ENCODE assay signal across 26 cellular contexts in genomic region chr2:160568861-160569260, GRCh38.
"Had no signal": no experiment of that assay in that cellular context is flagged by ENCODE, and none has a peak within 500 bp of the region (broad histone marks: within the 10 kb centered on the region; RNA-seq: fewer than 3 reads in every experiment).

No MANE protein-coding gene starts in this region.

- H3K27me3 Mint-ChIP-seq: progenitor cell of endocrine pancreas, type B pancreatic cell had no signal

- ATAC-seq: heart right ventricle; left cardiac atrium; left lung; naive thymus-derived CD4-positive, alpha-beta T cell; stimulated activated effector memory CD8-positive, alpha-beta T cell treated with anti-CD3 and anti-CD28 coated beads, Interleukin-12 subunit alpha, Interleukin-12 subunit beta, amount 100 ng/mL, for 72 hours had no signal

- FAIRE-seq: islet of Langerhans, urothelium cell line had no signal

- H3K36me3 Mint-ChIP-seq: neural progenitor cell; stimulated activated effector memory CD8-positive, alpha-beta T cell treated with anti-CD3 and anti-CD28 coated beads, Interleukin-12 subunit alpha, Interleukin-12 subunit beta, amount 100 ng/mL, for 72 hours; type B pancreatic cell had no signal

- H3K27ac Mint-ChIP-seq: naive thymus-derived CD4-positive, alpha-beta T cell; nephron; neural progenitor cell; progenitor cell of endocrine pancreas; stimulated activated effector memory CD8-positive, alpha-beta T cell treated with anti-CD3 and anti-CD28 coated beads, Interleukin-12 subunit alpha, Interleukin-12 subunit beta, amount 100 ng/mL, for 72 hours; type B pancreatic cell had no signal

- DNase-seq: cortex of kidney; dorsolateral prefrontal cortex; effector CD4-positive, alpha-beta T cell; foreskin melanocyte; glutamatergic neuron; heart right ventricle; hippocampal formation; left cardiac atrium; left lung; mesenchymal stem cell; midbrain; naive thymus-derived CD4-positive, alpha-beta T cell; sigmoid colon; stimulated activated CD4-positive, alpha-beta T cell treated with anti-CD3 and anti-CD28 coated beads, Interleukin-2, amount 100 ng/mL, for 24 hours; stimulated activated CD4-positive, alpha-beta T cell treated with anti-CD3 and anti-CD28 coated beads, Interleukin-4, amount 100 ng/mL, for 24 hours; stimulated activated naive CD4-positive, alpha-beta T cell treated with Interleukin-2 at 50 U/mL for 16 hours; substantia nigra; testis; tibial artery had no signal

- H3K4me3 Mint-ChIP-seq: naive thymus-derived CD4-positive, alpha-beta T cell; nephron; neural progenitor cell; stimulated activated effector memory CD8-positive, alpha-beta T cell treated with anti-CD3 and anti-CD28 coated beads, Interleukin-12 subunit alpha, Interleukin-12 subunit beta, amount 100 ng/mL, for 72 hours; type B pancreatic cell had no signal

- H3K4me1 Mint-ChIP-seq: nephron; neural progenitor cell; stimulated activated effector memory CD8-positive, alpha-beta T cell treated with anti-CD3 and anti-CD28 coated beads, Interleukin-12 subunit alpha, Interleukin-12 subunit beta, amount 100 ng/mL, for 72 hours had no signal
